ENCODE assay signal across 1 cellular context in genomic region chr10:70233109-70233938, GRCh38.
TF ChIP-seq lines count a peak whose summit lies in the region.

Gene PPA1, minus strand, starts transcription at chr10:70233429. Its CDS starts 102 bp downstream, at chr10:70233327.

TF ChIP-seq in GM12878, 131 proteins besides CTCF, POLR2A, EP300 and RAD21 (continued from another document and continues in another):
- TF ChIP-seq, protein P1, sequence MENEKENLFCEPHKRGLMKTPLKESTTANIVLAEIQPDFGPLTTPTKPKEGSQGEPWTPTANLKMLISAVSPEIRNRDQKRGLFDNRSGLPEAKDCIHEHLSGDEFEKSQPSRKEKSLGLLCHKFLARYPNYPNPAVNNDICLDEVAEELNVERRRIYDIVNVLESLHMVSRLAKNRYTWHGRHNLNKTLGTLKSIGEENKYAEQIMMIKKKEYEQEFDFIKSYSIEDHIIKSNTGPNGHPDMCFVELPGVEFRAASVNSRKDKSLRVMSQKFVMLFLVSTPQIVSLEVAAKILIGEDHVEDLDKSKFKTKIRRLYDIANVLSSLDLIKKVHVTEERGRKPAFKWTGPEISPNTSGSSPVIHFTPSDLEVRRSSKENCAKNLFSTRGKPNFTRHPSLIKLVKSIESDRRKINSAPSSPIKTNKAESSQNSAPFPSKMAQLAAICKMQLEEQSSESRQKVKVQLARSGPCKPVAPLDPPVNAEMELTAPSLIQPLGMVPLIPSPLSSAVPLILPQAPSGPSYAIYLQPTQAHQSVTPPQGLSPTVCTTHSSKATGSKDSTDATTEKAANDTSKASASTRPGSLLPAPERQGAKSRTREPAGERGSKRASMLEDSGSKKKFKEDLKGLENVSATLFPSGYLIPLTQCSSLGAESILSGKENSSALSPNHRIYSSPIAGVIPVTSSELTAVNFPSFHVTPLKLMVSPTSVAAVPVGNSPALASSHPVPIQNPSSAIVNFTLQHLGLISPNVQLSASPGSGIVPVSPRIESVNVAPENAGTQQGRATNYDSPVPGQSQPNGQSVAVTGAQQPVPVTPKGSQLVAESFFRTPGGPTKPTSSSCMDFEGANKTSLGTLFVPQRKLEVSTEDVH (IDR thresholded peaks at IDR 0.05; ENCODE audit: low read depth, partially characterized antibody), result no peak
- no peak for TF ChIP-seq ZNF592 (IDR thresholded peaks at IDR 0.05)
- TF ChIP-seq, protein P2, sequence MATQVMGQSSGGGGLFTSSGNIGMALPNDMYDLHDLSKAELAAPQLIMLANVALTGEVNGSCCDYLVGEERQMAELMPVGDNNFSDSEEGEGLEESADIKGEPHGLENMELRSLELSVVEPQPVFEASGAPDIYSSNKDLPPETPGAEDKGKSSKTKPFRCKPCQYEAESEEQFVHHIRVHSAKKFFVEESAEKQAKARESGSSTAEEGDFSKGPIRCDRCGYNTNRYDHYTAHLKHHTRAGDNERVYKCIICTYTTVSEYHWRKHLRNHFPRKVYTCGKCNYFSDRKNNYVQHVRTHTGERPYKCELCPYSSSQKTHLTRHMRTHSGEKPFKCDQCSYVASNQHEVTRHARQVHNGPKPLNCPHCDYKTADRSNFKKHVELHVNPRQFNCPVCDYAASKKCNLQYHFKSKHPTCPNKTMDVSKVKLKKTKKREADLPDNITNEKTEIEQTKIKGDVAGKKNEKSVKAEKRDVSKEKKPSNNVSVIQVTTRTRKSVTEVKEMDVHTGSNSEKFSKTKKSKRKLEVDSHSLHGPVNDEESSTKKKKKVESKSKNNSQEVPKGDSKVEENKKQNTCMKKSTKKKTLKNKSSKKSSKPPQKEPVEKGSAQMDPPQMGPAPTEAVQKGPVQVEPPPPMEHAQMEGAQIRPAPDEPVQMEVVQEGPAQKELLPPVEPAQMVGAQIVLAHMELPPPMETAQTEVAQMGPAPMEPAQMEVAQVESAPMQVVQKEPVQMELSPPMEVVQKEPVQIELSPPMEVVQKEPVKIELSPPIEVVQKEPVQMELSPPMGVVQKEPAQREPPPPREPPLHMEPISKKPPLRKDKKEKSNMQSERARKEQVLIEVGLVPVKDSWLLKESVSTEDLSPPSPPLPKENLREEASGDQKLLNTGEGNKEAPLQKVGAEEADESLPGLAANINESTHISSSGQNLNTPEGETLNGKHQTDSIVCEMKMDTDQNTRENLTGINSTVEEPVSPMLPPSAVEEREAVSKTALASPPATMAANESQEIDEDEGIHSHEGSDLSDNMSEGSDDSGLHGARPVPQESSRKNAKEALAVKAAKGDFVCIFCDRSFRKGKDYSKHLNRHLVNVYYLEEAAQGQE (IDR thresholded peaks at IDR 0.05; ENCODE audit: low read depth, low read length), result no peak
- TF ChIP-seq JUND (IDR thresholded peaks at IDR 0.05; ENCODE audit: low read depth, low read length), result peak; percentile 24; the same call in 1 of the 2 replicates
- no peak for TF ChIP-seq ATF2 (IDR thresholded peaks at IDR 0.05; ENCODE audit: low read length)
- peak in 1 of 2 experiments; percentile 77; a peak in 2 of 3 replicates for TF ChIP-seq EGR1 (IDR thresholded peaks at IDR 0.05; ENCODE audit: borderline replicate concordance in 1 of 2, low read depth in 2 of 2, low read length in 2 of 2)
- TF ChIP-seq NFXL1 (IDR thresholded peaks at IDR 0.05; ENCODE audit: borderline replicate concordance), result no peak
- no peak for TF ChIP-seq ZSCAN29 (IDR thresholded peaks at IDR 0.05)
- no peak for TF ChIP-seq MEF2A (IDR thresholded peaks at IDR 0.05; ENCODE audit: insufficient read depth, low read depth, low read length)
- no peak for TF ChIP-seq NR2C1 (IDR thresholded peaks at IDR 0.05)
- peak; percentile 95 for TF ChIP-seq MAX (IDR thresholded peaks at IDR 0.05; ENCODE audit: low read depth, low read length)
- no peak for TF ChIP-seq ATF7 (IDR thresholded peaks at IDR 0.05; ENCODE audit: low read depth)
- TF ChIP-seq RAD51 (IDR thresholded peaks at IDR 0.05), result peak; percentile 82
- TF ChIP-seq WRNIP1 (IDR thresholded peaks at IDR 0.05; ENCODE audit: borderline replicate concordance, low read depth, low read length), result no peak
- TF ChIP-seq NBN (IDR thresholded peaks at IDR 0.05), result 0 out of 2 replicates have a peak, but pooled peaks have one; percentile 68
- TF ChIP-seq RUNX3 (IDR thresholded peaks at IDR 0.05; ENCODE audit: low read length), result peak; percentile 56
- TF ChIP-seq SUPT20H (IDR thresholded peaks at IDR 0.05; ENCODE audit: borderline replicate concordance, control insufficient read depth, low read depth, low read length), result no peak
- peak; percentile 60; the same call in 1 of the 2 replicates for TF ChIP-seq ASH2L (IDR thresholded peaks at IDR 0.05; ENCODE audit: borderline replicate concordance, low read depth)
- no peak for TF ChIP-seq YBX1 (IDR thresholded peaks at IDR 0.05)
- no peak for TF ChIP-seq SPI1 (IDR thresholded peaks at IDR 0.05; ENCODE audit: borderline replicate concordance, insufficient read depth, low read depth, low read length)
- no peak for TF ChIP-seq CHD1 (IDR thresholded peaks at IDR 0.05; ENCODE audit: low read depth, low read length)
- no peak for TF ChIP-seq NR2C2 (IDR thresholded peaks at IDR 0.05; ENCODE audit: borderline replicate concordance, control insufficient read depth, insufficient read length, low read depth)
- TF ChIP-seq ETV6 (conservative IDR thresholded peaks at IDR 0.05 in 1 of 2, IDR thresholded peaks at IDR 0.05 in 1 of 2; ENCODE audit: borderline replicate concordance in 1 of 2, low read depth in 1 of 2), result no peak
- TF ChIP-seq, protein P3, sequence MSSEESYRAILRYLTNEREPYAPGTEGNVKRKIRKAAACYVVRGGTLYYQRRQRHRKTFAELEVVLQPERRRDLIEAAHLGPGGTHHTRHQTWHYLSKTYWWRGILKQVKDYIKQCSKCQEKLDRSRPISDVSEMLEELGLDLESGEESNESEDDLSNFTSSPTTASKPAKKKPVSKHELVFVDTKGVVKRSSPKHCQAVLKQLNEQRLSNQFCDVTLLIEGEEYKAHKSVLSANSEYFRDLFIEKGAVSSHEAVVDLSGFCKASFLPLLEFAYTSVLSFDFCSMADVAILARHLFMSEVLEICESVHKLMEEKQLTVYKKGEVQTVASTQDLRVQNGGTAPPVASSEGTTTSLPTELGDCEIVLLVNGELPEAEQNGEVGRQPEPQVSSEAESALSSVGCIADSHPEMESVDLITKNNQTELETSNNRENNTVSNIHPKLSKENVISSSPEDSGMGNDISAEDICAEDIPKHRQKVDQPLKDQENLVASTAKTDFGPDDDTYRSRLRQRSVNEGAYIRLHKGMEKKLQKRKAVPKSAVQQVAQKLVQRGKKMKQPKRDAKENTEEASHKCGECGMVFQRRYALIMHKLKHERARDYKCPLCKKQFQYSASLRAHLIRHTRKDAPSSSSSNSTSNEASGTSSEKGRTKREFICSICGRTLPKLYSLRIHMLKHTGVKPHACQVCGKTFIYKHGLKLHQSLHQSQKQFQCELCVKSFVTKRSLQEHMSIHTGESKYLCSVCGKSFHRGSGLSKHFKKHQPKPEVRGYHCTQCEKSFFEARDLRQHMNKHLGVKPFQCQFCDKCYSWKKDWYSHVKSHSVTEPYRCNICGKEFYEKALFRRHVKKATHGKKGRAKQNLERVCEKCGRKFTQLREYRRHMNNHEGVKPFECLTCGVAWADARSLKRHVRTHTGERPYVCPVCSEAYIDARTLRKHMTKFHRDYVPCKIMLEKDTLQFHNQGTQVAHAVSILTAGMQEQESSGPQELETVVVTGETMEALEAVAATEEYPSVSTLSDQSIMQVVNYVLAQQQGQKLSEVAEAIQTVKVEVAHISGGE (CRISPR knock-in tag; IDR thresholded peaks at IDR 0.05), result no peak
- 0 out of 2 replicates have a peak, but pooled peaks have one; percentile 19 for TF ChIP-seq SMARCA5 (IDR thresholded peaks at IDR 0.05)
- peak; percentile 81; the same call in 1 of the 2 replicates for TF ChIP-seq SIN3A (IDR thresholded peaks at IDR 0.05; ENCODE audit: low read depth, low read length)
- peak; percentile 94 for TF ChIP-seq NRF1 (conservative IDR thresholded peaks at IDR 0.05; ENCODE audit: low read depth, low read length)
- no peak for TF ChIP-seq CHD2 (IDR thresholded peaks at IDR 0.05; ENCODE audit: borderline replicate concordance, low read depth, low read length)
- no peak for TF ChIP-seq ZBED1 (IDR thresholded peaks at IDR 0.05; ENCODE audit: borderline replicate concordance)
- TF ChIP-seq MXI1 (IDR thresholded peaks at IDR 0.05; ENCODE audit: low read depth, low read length), result peak; percentile 98
- TF ChIP-seq SMC3 (IDR thresholded peaks at IDR 0.05; ENCODE audit: borderline replicate concordance, low read length), result no peak
- no peak for TF ChIP-seq SRF (IDR thresholded peaks at IDR 0.05; ENCODE audit: low read depth in 2 of 2, low read length in 2 of 2)
- TF ChIP-seq EZH2 (IDR thresholded peaks at IDR 0.05; ENCODE audit: borderline replicate concordance, control insufficient read depth, low read depth, low read length), result no peak
- TF ChIP-seq, protein P4, sequence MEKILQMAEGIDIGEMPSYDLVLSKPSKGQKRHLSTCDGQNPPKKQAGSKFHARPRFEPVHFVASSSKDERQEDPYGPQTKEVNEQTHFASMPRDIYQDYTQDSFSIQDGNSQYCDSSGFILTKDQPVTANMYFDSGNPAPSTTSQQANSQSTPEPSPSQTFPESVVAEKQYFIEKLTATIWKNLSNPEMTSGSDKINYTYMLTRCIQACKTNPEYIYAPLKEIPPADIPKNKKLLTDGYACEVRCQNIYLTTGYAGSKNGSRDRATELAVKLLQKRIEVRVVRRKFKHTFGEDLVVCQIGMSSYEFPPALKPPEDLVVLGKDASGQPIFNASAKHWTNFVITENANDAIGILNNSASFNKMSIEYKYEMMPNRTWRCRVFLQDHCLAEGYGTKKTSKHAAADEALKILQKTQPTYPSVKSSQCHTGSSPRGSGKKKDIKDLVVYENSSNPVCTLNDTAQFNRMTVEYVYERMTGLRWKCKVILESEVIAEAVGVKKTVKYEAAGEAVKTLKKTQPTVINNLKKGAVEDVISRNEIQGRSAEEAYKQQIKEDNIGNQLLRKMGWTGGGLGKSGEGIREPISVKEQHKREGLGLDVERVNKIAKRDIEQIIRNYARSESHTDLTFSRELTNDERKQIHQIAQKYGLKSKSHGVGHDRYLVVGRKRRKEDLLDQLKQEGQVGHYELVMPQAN (conservative IDR thresholded peaks at IDR 0.05), result peak; percentile 90
- no peak for TF ChIP-seq CHD4 (IDR thresholded peaks at IDR 0.05)
- TF ChIP-seq, protein P5, sequence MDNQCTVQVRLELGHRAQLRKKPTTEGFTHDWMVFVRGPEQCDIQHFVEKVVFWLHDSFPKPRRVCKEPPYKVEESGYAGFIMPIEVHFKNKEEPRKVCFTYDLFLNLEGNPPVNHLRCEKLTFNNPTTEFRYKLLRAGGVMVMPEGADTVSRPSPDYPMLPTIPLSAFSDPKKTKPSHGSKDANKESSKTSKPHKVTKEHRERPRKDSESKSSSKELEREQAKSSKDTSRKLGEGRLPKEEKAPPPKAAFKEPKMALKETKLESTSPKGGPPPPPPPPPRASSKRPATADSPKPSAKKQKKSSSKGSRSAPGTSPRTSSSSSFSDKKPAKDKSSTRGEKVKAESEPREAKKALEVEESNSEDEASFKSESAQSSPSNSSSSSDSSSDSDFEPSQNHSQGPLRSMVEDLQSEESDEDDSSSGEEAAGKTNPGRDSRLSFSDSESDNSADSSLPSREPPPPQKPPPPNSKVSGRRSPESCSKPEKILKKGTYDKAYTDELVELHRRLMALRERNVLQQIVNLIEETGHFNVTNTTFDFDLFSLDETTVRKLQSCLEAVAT (IDR thresholded peaks at IDR 0.05), result no peak
- no peak for TF ChIP-seq HDAC6 (IDR thresholded peaks at IDR 0.05; ENCODE audit: unreplicated experiment)
- peak; percentile 68; the same call in 1 of the 2 replicates for TF ChIP-seq TCF3 (IDR thresholded peaks at IDR 0.05; ENCODE audit: borderline replicate concordance, insufficient read depth, low read depth, low read length)
- peak; percentile 63; the same call in 1 of the 2 replicates for TF ChIP-seq POLR2AphosphoS2 (IDR thresholded peaks at IDR 0.05; ENCODE audit: low read depth, low read length)
- TF ChIP-seq POU2F2 (IDR thresholded peaks at IDR 0.05; ENCODE audit: borderline replicate concordance, low read depth, low read length), result peak; percentile 66; the same call in 1 of the 3 replicates
- TF ChIP-seq STAT1 (conservative IDR thresholded peaks at IDR 0.05), result no peak
- TF ChIP-seq DPF2 (IDR thresholded peaks at IDR 0.05), result peak; percentile 24; the same call in 1 of the 2 replicates
- TF ChIP-seq BRCA1 (IDR thresholded peaks at IDR 0.05; ENCODE audit: low read depth, low read length), result no peak
